Comparison of ENCODE assay signal across 9 cellular contexts in genomic region chr15:67207555-67208182, GRCh38.
"Had no signal": no experiment of that assay in that cellular context is flagged by ENCODE, and none has a peak within 500 bp of the region (broad histone marks: within the 10 kb centered on the region; RNA-seq: fewer than 3 reads in every experiment).

No MANE protein-coding gene starts in this region.

- H3K27me3 Mint-ChIP-seq: IgD-negative memory B cell had no signal

- H3K27ac Mint-ChIP-seq: HFFc6, IgD-negative memory B cell had no signal

- H3K9me3 Mint-ChIP-seq: HFFc6, IgD-negative memory B cell had no signal

- H3K4me3 Mint-ChIP-seq: HFFc6, IgD-negative memory B cell had no signal

- H3K4me1 Mint-ChIP-seq: IgD-negative memory B cell had no signal

- H3K4me1 ChIP-seq: HAP-1 had no signal

- H3K9me3 ChIP-seq: HAP-1 had no signal

- DNase-seq: GM23248, GOT3, H7, HFFc6 had no signal

- ATAC-seq: HCT116, HepG2 had no signal

- H3K27ac ChIP-seq: GM23248, HL-60 had no signal

- H3K4me3 ChIP-seq: GM23248, HAP-1 had no signal
